ENCODE assay signal across 16 cellular contexts in genomic region chr3:55461896-55462295, GRCh38. TPM values are rescaled to one million over a fixed set of nuclear protein-coding genes. Genes with fewer than 3 reads are reported as not detected.
DNase-seq lines count a peak whose midpoint lies in the region; ATAC-seq and TF ChIP-seq lines count a peak whose summit lies in the region.
"Had no signal": no experiment of that assay in that cellular context is flagged by ENCODE, and none has a peak within 500 bp of the region (broad histone marks: within the 10 kb centered on the region; RNA-seq: fewer than 3 reads in every experiment).

No MANE protein-coding gene starts in this region.

- no peak overlapping the region for H3K4me2 ChIP-seq in mammary epithelial cell (ENCODE audit: insufficient read depth, low read depth, low read length)

- peaks cover 13% of the 10 kb centered on the region for H3K27me3 Mint-ChIP-seq in progenitor cell of endocrine pancreas
- H3K27me3 Mint-ChIP-seq: natural killer cell treated with Interleukin-12 subunit alpha and Interleukin-12 subunit beta and Interleukin-15 and Interleukin-18, amount 100 ng/mL, for 72 hours had no signal

- peak; percentile 84 for DNase-seq in EL
- DNase-seq in LHCN-M2 (ENCODE audit: low read depth) = peak; percentile 77
- peak; percentile 76 for DNase-seq in mammary epithelial cell
- peak; percentile 88 for DNase-seq in iris pigment epithelial cell (ENCODE audit: low read depth)
- DNase-seq in progenitor cell of endocrine pancreas (ENCODE audit: low spot score, unreplicated experiment) = no peak
- DNase-seq: AML-193, NCI-H187, NCI-H446 treated with DMSO at 0.1 percent for 48 hours, psoas muscle, SHP77 treated with DMSO at 0.1 percent for 48 hours had no signal

- CTCF ChIA-PET in mammary epithelial cell (lab: Charles Lee; ENCODE audit: low non-redundant PET) = no interaction called here

- no peak overlapping the region for H3K4me3 ChIP-seq in mammary epithelial cell (replicated peaks in 1 of 3; ENCODE audit: insufficient read depth in 1 of 3, low read depth in 2 of 3, low read length in 3 of 3)
- H3K4me3 ChIP-seq: HAP-1, psoas muscle had no signal

- H3K36me3 Mint-ChIP-seq in progenitor cell of endocrine pancreas (ENCODE audit: insufficient read depth) = no peaks in the 10 kb centered on the region
- H3K36me3 Mint-ChIP-seq: natural killer cell treated with Interleukin-12 subunit alpha and Interleukin-12 subunit beta and Interleukin-15 and Interleukin-18, amount 100 ng/mL, for 72 hours had no signal

- in situ Hi-C loops in mammary epithelial cell (cut with MboI; ENCODE audit: low sequenced_read_pairs in 2 of 2) = no loop called here

- H3K4me1 ChIP-seq in mammary epithelial cell (ENCODE audit: insufficient read depth, low read length) = peaks cover 4% of the 10 kb centered on the region
- H3K4me1 ChIP-seq: HAP-1, psoas muscle had no signal

- H3K9me3 ChIP-seq in mammary epithelial cell (replicated peaks; ENCODE audit: insufficient read depth, low read length) = no peaks in the 10 kb centered on the region
- H3K9me3 ChIP-seq: HAP-1, psoas muscle had no signal

- no peaks in the 10 kb centered on the region for H4K20me1 ChIP-seq in mammary epithelial cell (ENCODE audit: insufficient read depth, low read length)

- BruUV-seq in mammary epithelial cell (replicated peaks; lab: Mats Ljungman, UMichigan) = no TSS peak

- H3K9ac ChIP-seq in mammary epithelial cell (ENCODE audit: insufficient read depth, low read length) = no peak overlapping the region

- no peaks in the 10 kb centered on the region for H3K4me1 Mint-ChIP-seq in progenitor cell of endocrine pancreas (ENCODE audit: low read depth)

- 89% methylated on average over 1 of the region's 1 CpG for whole genome bisulfite sequencing in mammary epithelial cell (ENCODE audit: low coverage, missing lambda C conversion rate)

- no peaks in the 10 kb centered on the region for H3K9me3 Mint-ChIP-seq in progenitor cell of endocrine pancreas (ENCODE audit: low read depth)
- H3K9me3 Mint-ChIP-seq: activated T-helper 2 cell treated with anti-CD3 and anti-CD28 coated beads, Interferon-gamma antibody, Interleukin-2, Interleukin-4, amounts not matched to agents 10 μg/mL and 5 μg/mL and 100 μg/mL, durations not matched to agents 14 hours and 24 hours and 36 hours had no signal

- ATAC-seq in HG02610 (IDR thresholded peaks at IDR 0.05; ENCODE audit: unreplicated experiment) (no peak), GM21360 (IDR thresholded peaks at IDR 0.05; ENCODE audit: unreplicated experiment) (no peak), HG03175 (IDR thresholded peaks at IDR 0.05; ENCODE audit: unreplicated experiment) (no peak)
- ATAC-seq: natural killer cell treated with Interleukin-12 subunit alpha and Interleukin-12 subunit beta and Interleukin-15 and Interleukin-18, amount 100 ng/mL, for 72 hours; psoas muscle had no signal

- H3K27ac Mint-ChIP-seq in progenitor cell of endocrine pancreas = no peak overlapping the region
- H3K27ac Mint-ChIP-seq: activated T-helper 2 cell treated with anti-CD3 and anti-CD28 coated beads, Interferon-gamma antibody, Interleukin-2, Interleukin-4, amounts not matched to agents 10 μg/mL and 5 μg/mL and 100 μg/mL, durations not matched to agents 14 hours and 24 hours and 36 hours; natural killer cell treated with Interleukin-12 subunit alpha and Interleukin-12 subunit beta and Interleukin-15 and Interleukin-18, amount 100 ng/mL, for 72 hours had no signal

- H3K27me3 ChIP-seq in mammary epithelial cell (ENCODE audit: insufficient read depth, low read length) = no peaks in the 10 kb centered on the region

- H3K79me2 ChIP-seq in mammary epithelial cell (ENCODE audit: insufficient read depth, low read length) = no peaks in the 10 kb centered on the region

- H3K36me3 ChIP-seq in mammary epithelial cell (ENCODE audit: insufficient read depth, low read length) = no peaks in the 10 kb centered on the region
- H3K36me3 ChIP-seq: HAP-1 had no signal

- no peak overlapping the region for H2AFZ ChIP-seq in mammary epithelial cell (ENCODE audit: low read depth, low read length)

- dilution Hi-C loops in mammary epithelial cell (cut with HindIII; ENCODE audit: low sequenced_read_pairs) = no loop called here

- no peak overlapping the region for H3K4me3 Mint-ChIP-seq in progenitor cell of endocrine pancreas (ENCODE audit: low read depth)
- H3K4me3 Mint-ChIP-seq: natural killer cell treated with Interleukin-12 subunit alpha and Interleukin-12 subunit beta and Interleukin-15 and Interleukin-18, amount 100 ng/mL, for 72 hours had no signal

- intact Hi-C loops in mammary epithelial cell (cut with micrococcal nuclease) = no loop called here

- no peak overlapping the region for H3K27ac ChIP-seq in mammary epithelial cell (ENCODE audit: insufficient read depth, low read depth, low read length)
- H3K27ac ChIP-seq: psoas muscle had no signal

- no peak for TF ChIP-seq CTCF in mammary epithelial cell (conservative IDR thresholded peaks at IDR 0.05 in 1 of 2, IDR thresholded peaks at IDR 0.05 in 1 of 2; ENCODE audit: extremely low read depth in 1 of 2, insufficient read depth in 1 of 2, low read depth in 1 of 2, low read length in 2 of 2)
- no peak for TF ChIP-seq CTCF in progenitor cell of endocrine pancreas (IDR thresholded peaks at IDR 0.05; ENCODE audit: unreplicated experiment)

RNA-seq across cellular contexts. Expression of gene WNT5A, which starts 25.2 kb away (rescaled TPM):
- total RNA-seq in LHCN-M2 (2014; rRNA removed) = 173 and 180 TPM in 2 replicates
- polyA plus RNA-seq in LHCN-M2 (2012) = 56.0 TPM
- 10 to 100 TPM in 1 of 2 donors, 1 to 10 TPM in 1; 7.2 to 19.7 TPM for total RNA-seq in mammary epithelial cell
- 6.8 TPM for polyA plus RNA-seq in mammary epithelial cell
- 11.0 TPM for polyA minus RNA-seq in mammary epithelial cell
- 5.5 and 13.8 TPM in 2 replicates for total RNA-seq in progenitor cell of endocrine pancreas
- total RNA-seq: natural killer cell treated with Interleukin-12 subunit alpha and Interleukin-12 subunit beta and Interleukin-15 and Interleukin-18, amount 100 ng/mL, for 72 hours had no signal
